In the genomic region with DNA sequence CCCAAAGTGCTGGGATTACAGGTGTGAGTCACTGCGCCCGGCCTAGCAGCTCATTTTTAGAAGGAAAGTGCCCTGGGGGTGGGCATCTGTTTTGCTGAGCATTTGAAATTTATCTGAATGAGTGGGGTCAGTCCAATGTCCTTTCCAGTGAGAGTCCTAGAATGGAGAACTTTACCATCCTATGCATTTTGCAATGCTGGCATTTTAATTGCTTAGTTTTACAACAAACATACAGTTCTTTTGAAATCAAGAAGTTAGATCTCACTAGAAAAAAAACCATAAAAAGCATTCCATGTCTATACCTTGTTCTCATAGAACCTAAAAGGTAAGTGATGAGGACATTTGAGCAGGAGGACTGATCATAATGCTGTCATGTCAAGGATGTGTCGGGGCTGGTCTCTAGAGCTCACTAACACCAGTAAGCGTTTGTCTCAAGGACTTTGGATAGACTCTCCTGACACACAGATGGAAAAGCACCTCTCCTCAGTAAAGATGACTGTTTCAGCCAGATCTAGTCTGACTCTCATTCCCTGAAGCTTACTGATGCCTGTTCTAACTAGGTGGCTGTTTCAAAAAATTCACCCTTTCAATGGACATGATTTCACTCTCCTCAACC, we compare ENCODE assay signal across 16 cellular contexts.
"Had no signal": no experiment of that assay in that cellular context is flagged by ENCODE, and none has a peak within 500 bp of the region (broad histone marks: within the 10 kb centered on the region; RNA-seq: fewer than 3 reads in every experiment).

No MANE protein-coding gene starts in this region.

- H3K27ac Mint-ChIP-seq: activated naive CD4-positive, alpha-beta T cell treated with anti-CD3 and anti-CD28 coated beads, Interleukin-2, amount 10 ng/mL, durations not matched to agents 7 days and 5 days; activated T-helper 2 cell treated with anti-CD3 and anti-CD28 coated beads, Interferon-gamma antibody, Interleukin-2, Interleukin-4, amounts not matched to agents 10 μg/mL and 5 μg/mL and 100 μg/mL, durations not matched to agents 14 hours and 24 hours and 36 hours; memory B cell had no signal

- H3K9me3 Mint-ChIP-seq: activated naive CD4-positive, alpha-beta T cell treated with anti-CD3 and anti-CD28 coated beads, Interleukin-2, amount 10 ng/mL, durations not matched to agents 7 days and 5 days; activated T-helper 2 cell treated with anti-CD3 and anti-CD28 coated beads, Interferon-gamma antibody, Interleukin-2, Interleukin-4, amounts not matched to agents 10 μg/mL and 5 μg/mL and 100 μg/mL, durations not matched to agents 14 hours and 24 hours and 36 hours; memory B cell; neural progenitor cell had no signal

- H3K36me3 ChIP-seq: adrenal gland, brain microvascular endothelial cell, gastrocnemius medialis, neural progenitor cell, pancreas, uterus had no signal

- DNase-seq: activated CD4-positive, alpha-beta T cell treated with anti-CD3 and anti-CD28 coated beads for 4 hours; activated naive CD4-positive, alpha-beta T cell treated with anti-CD3 and anti-CD28 coated beads, Interleukin-2, amount 10 ng/mL, durations not matched to agents 7 days and 5 days; activated T-cell treated with anti-CD3 and anti-CD28 coated beads for 4 hours; brain microvascular endothelial cell; gastrocnemius medialis; heart right ventricle; left lung; pancreas; stimulated activated CD4-positive, alpha-beta T cell treated with anti-CD3 and anti-CD28 coated beads, Interleukin-4, amount 100 ng/mL, for 1 hour; T-helper 1 cell; uterus; WERI-Rb-1 had no signal

- H3K36me3 Mint-ChIP-seq: activated naive CD4-positive, alpha-beta T cell treated with anti-CD3 and anti-CD28 coated beads, Interleukin-2, amount 10 ng/mL, durations not matched to agents 7 days and 5 days; memory B cell had no signal

- ATAC-seq: gastrocnemius medialis, left lung, pancreas had no signal

- H2AFZ ChIP-seq: neural progenitor cell had no signal

- H3K4me3 Mint-ChIP-seq: activated naive CD4-positive, alpha-beta T cell treated with anti-CD3 and anti-CD28 coated beads, Interleukin-2, amount 10 ng/mL, durations not matched to agents 7 days and 5 days; memory B cell had no signal

- H3K27me3 ChIP-seq: adrenal gland, brain microvascular endothelial cell, gastrocnemius medialis, heart right ventricle, left lung, neural progenitor cell, pancreas, uterus had no signal

- H3K9me3 ChIP-seq: adrenal gland, gastrocnemius medialis, heart right ventricle, left lung, pancreas, uterus had no signal

- H3K4me3 ChIP-seq: adrenal gland, gastrocnemius medialis, heart right ventricle, left lung, neural progenitor cell, pancreas, uterus had no signal

- H3K27ac ChIP-seq: brain microvascular endothelial cell, gastrocnemius medialis, left lung, neural progenitor cell, pancreas had no signal

- H3K4me1 ChIP-seq: gastrocnemius medialis, pancreas had no signal
